23 cellular contexts compared by ENCODE assay signal in genomic region chr1:118982281-118982680, GRCh38. TPM values are rescaled to one million over a fixed set of nuclear protein-coding genes. Genes with fewer than 3 reads are reported as not detected.
"Had no signal": no experiment of that assay in that cellular context is flagged by ENCODE, and none has a peak within 500 bp of the region (broad histone marks: within the 10 kb centered on the region; RNA-seq: fewer than 3 reads in every experiment).

No MANE protein-coding gene starts in this region.

- H3K9me3 ChIP-seq: heart left ventricle, transverse colon had no signal

- H3K9me3 Mint-ChIP-seq: dendritic cell treated with granulocyte-macrophage colony-stimulating factor and Interleukin-4, amounts not matched to agents 40 ng/mL and 50 ng/mL, for 4 days; stimulated activated effector memory CD8-positive, alpha-beta T cell treated with anti-CD3 and anti-CD28 coated beads, Interleukin-12 subunit alpha, Interleukin-12 subunit beta, amount 100 ng/mL, for 72 hours had no signal

- H3K27ac ChIP-seq: cardiac muscle cell, heart left ventricle, parathyroid adenoma, right lobe of liver, transverse colon had no signal

- H3K9ac ChIP-seq: parathyroid adenoma had no signal

- H3K4me1 ChIP-seq: parathyroid adenoma had no signal

- H3K36me3 ChIP-seq: cardiac muscle cell, heart left ventricle, right lobe of liver, transverse colon had no signal

- H3K27ac Mint-ChIP-seq: activated B cell treated with CpG ODN at 0.5 μM for 24 hours; activated naive CD4-positive, alpha-beta T cell treated with anti-CD3 and anti-CD28 coated beads for 36 hours; activated naive CD8-positive, alpha-beta T cell treated with anti-CD3 and anti-CD28 coated beads, Interleukin-2, amount 10 ng/mL, durations not matched to agents 7 days and 5 days; dendritic cell treated with granulocyte-macrophage colony-stimulating factor and Interleukin-4, amounts not matched to agents 40 ng/mL and 50 ng/mL, for 4 days; nephron; stimulated activated effector memory CD8-positive, alpha-beta T cell treated with anti-CD3 and anti-CD28 coated beads, Interleukin-12 subunit alpha, Interleukin-12 subunit beta, amount 100 ng/mL, for 72 hours; stimulated activated naive CD8-positive, alpha-beta T cell treated with anti-CD3 and anti-CD28 coated beads, Interleukin-15, amount 100 ng/mL, for 72 hours; T-helper 17 cell had no signal

- H3K36me3 Mint-ChIP-seq: stimulated activated effector memory CD8-positive, alpha-beta T cell treated with anti-CD3 and anti-CD28 coated beads, Interleukin-12 subunit alpha, Interleukin-12 subunit beta, amount 100 ng/mL, for 72 hours had no signal

- H3K4me3 ChIP-seq: cardiac muscle cell, heart left ventricle, right lobe of liver, transverse colon had no signal

- H2AFZ ChIP-seq: parathyroid adenoma had no signal

- ATAC-seq: esophagus mucosa; heart left ventricle; right lobe of liver; stimulated activated effector memory CD8-positive, alpha-beta T cell treated with anti-CD3 and anti-CD28 coated beads, Interleukin-12 subunit alpha, Interleukin-12 subunit beta, amount 100 ng/mL, for 72 hours; stimulated activated naive CD8-positive, alpha-beta T cell treated with anti-CD3 and anti-CD28 coated beads, Interleukin-15, amount 100 ng/mL, for 72 hours; T-helper 17 cell had no signal

- DNase-seq: activated B cell treated with CpG ODN at 0.5 μM for 24 hours; activated CD4-positive, alpha-beta T cell treated with anti-CD3 and anti-CD28 coated beads for 4 hours; activated CD4-positive, alpha-beta T cell treated with anti-CD3 and anti-CD28 coated beads, Interleukin-2, amount 50 U/mL, for 48 hours; activated effector memory CD4-positive, alpha-beta T cell treated with Interleukin-2 at 50 U/mL for 16 hours; activated naive CD4-positive, alpha-beta T cell treated with anti-CD3 and anti-CD28 coated beads for 36 hours; activated naive CD8-positive, alpha-beta T cell treated with anti-CD3 and anti-CD28 coated beads, Interleukin-2, amount 10 ng/mL, durations not matched to agents 7 days and 5 days; activated T-cell treated with anti-CD3 and anti-CD28 coated beads, Interleukin-2, amount 50 U/mL, for 48 hours; amygdala; effector memory CD4-positive, alpha-beta T cell; heart left ventricle; right lobe of liver; small intestine; stimulated activated CD4-positive, alpha-beta T cell treated with anti-CD3 and anti-CD28 coated beads, Interleukin-2, amount 100 ng/mL, for 24 hours; stimulated activated naive CD8-positive, alpha-beta T cell treated with anti-CD3 and anti-CD28 coated beads, Interleukin-15, amount 100 ng/mL, for 72 hours; T-helper 17 cell; transverse colon had no signal

- H3K79me2 ChIP-seq: parathyroid adenoma had no signal

- H3K4me3 Mint-ChIP-seq: activated B cell treated with CpG ODN at 0.5 μM for 24 hours; activated naive CD4-positive, alpha-beta T cell treated with anti-CD3 and anti-CD28 coated beads for 36 hours; activated naive CD8-positive, alpha-beta T cell treated with anti-CD3 and anti-CD28 coated beads, Interleukin-2, amount 10 ng/mL, durations not matched to agents 7 days and 5 days; dendritic cell treated with granulocyte-macrophage colony-stimulating factor and Interleukin-4, amounts not matched to agents 40 ng/mL and 50 ng/mL, for 4 days; stimulated activated effector memory CD8-positive, alpha-beta T cell treated with anti-CD3 and anti-CD28 coated beads, Interleukin-12 subunit alpha, Interleukin-12 subunit beta, amount 100 ng/mL, for 72 hours; stimulated activated naive CD8-positive, alpha-beta T cell treated with anti-CD3 and anti-CD28 coated beads, Interleukin-15, amount 100 ng/mL, for 72 hours; T-helper 17 cell had no signal

RNA-seq across cellular contexts. Expression of gene TBX15, which starts 5.9 kb away (rescaled TPM):
- total RNA-seq: activated naive CD4-positive, alpha-beta T cell treated with anti-CD3 and anti-CD28 coated beads for 36 hours; activated naive CD8-positive, alpha-beta T cell treated with anti-CD3 and anti-CD28 coated beads, Interleukin-2, amount 10 ng/mL, durations not matched to agents 7 days and 5 days; cardiac muscle cell; endothelial cell of umbilical vein; esophagus mucosa; T-helper 17 cell had no signal
- polyA plus RNA-seq: cardiac muscle cell had no signal
